ENCODE assay signal across 1 cellular context in the genomic region with DNA sequence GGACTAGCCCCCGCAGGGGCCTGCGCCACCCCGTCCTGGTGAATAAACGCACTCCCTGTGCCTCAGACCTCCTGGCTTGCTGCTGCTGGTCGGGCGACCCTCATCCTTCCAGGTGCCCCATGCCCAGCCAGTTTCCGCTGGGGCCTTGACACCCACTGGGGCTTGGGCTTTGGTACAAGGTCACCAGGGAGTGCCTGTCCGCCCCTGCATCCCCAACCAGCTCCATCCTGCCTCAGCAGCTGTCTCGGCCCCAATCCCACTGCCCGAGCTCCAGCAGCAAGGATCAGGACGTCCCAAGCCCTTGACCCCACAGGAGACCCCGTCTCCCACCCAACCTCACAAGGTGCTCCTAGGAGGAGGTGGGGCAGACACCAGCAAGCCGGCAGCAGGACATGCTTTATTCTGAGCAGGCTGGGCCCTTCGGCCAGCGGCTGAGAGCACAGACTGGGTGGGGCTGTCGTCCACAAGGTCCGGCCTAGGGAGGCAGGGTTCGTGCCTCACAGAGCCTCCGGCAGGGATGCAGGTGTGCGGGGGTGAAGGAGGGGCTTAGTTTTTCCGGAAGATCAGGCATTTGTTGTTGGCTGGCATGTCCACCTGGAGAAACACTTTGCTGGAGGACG.
TF ChIP-seq lines count a peak whose summit lies in the region.

No MANE protein-coding gene starts in this region.

TF ChIP-seq in IMR-90, 13 proteins besides CTCF, POLR2A, EP300 and RAD21:
- TF ChIP-seq FOS (IDR thresholded peaks at IDR 0.05; ENCODE audit: low read depth, low read length): no peak
- TF ChIP-seq, protein P1, sequence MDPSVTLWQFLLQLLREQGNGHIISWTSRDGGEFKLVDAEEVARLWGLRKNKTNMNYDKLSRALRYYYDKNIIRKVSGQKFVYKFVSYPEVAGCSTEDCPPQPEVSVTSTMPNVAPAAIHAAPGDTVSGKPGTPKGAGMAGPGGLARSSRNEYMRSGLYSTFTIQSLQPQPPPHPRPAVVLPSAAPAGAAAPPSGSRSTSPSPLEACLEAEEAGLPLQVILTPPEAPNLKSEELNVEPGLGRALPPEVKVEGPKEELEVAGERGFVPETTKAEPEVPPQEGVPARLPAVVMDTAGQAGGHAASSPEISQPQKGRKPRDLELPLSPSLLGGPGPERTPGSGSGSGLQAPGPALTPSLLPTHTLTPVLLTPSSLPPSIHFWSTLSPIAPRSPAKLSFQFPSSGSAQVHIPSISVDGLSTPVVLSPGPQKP (IDR thresholded peaks at IDR 0.05; ENCODE audit: borderline replicate concordance, low read depth, low read length): no peak
- TF ChIP-seq CEBPB (IDR thresholded peaks at IDR 0.05; ENCODE audit: low read depth, low read length): no peak
